Comparison of ENCODE assay signal across 8 cellular contexts in the genomic region with DNA sequence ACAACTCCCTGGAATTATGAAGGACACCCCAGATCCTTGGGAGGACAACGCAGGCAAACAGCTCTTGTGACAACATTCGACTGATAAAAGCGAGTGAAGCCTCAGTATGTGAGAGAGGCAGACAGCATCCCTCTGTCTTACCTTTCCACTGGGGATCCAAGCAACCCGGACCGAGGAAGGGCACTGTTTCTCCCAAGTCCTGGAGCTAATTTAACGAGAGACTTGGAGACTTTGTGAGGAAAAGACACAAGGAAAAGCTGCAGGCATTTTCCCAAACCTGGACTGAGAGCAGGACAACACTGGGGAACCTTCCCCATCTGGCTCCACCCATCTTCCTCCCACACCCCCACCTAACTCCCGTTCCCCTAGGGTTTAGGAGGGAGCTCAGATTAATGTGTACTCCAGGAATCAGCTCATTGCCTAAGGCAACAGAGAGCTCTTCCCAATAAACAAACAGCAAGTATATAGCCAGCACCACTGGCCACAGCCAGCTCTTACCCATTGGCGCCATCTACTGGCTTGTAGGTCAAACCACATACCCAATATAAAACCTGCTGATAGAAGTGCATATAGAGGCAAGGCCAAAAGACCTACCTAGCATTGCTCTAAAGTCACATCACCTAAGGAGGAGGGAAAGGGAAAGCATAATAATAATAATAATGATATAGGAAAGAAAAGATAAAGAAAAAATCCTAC.
DNase-seq lines count a peak whose midpoint lies in the region; ATAC-seq and TF ChIP-seq lines count a peak whose summit lies in the region.
"Not testable (repeated sequence)": the region's sequence is repeated elsewhere in the genome, so short reads cannot be mapped to it uniquely, and the experiment has no call there.

No MANE protein-coding gene starts in this region.

- H3K27ac Mint-ChIP-seq in CD8-positive, alpha-beta T cell; WTC11: not testable (repeated sequence)

- not testable (repeated sequence) for H3K4me3 ChIP-seq in CD8-positive, alpha-beta T cell (ENCODE audit: low read depth, low read length); kidney epithelial cell (ENCODE audit: low read depth, low read length)

- POLR2A ChIA-PET in CD8-positive, alpha-beta T cell (lab: Charles Lee); WTC11 (lab: Charles Lee): not testable (repeated sequence)

- H3K4me1 ChIP-seq in CD8-positive, alpha-beta T cell (ENCODE audit: insufficient read depth, low read length), result not testable (repeated sequence)

- CTCF ChIA-PET in CD8-positive, alpha-beta T cell (lab: Charles Lee), result not testable (repeated sequence)
- CTCF ChIA-PET in WTC11 (lab: Charles Lee), result interaction anchor here (0.6 to 0.8 kb wide), 8 partner anchors 31 to 391 kb away, joined by 3 to 12 read pairs (median 3); partner anchors contain the start of genes NEK5 and TMEM272

- intact Hi-C loops in CD8-positive, alpha-beta T cell (cut with DNase I, micrococcal nuclease), result not testable (repeated sequence)

- not testable (repeated sequence) for H3K9me3 ChIP-seq in CD8-positive, alpha-beta T cell (ENCODE audit: low read length)

- peak; percentile 74 for ATAC-seq in CD8-positive, alpha-beta T cell
- ATAC-seq in GM19395 (IDR thresholded peaks at IDR 0.05; ENCODE audit: unreplicated experiment), result peak; percentile 85
- peak; percentile 80 for ATAC-seq in HG03432 (IDR thresholded peaks at IDR 0.05; ENCODE audit: unreplicated experiment)
- peak; percentile 100 for ATAC-seq in WTC11

- TF ChIP-seq CTCF in CD8-positive, alpha-beta T cell (IDR thresholded peaks at IDR 0.05), result peak; percentile 66
- peak; percentile 55 for TF ChIP-seq CTCF in WTC11 (IDR thresholded peaks at IDR 0.05)
- TF ChIP-seq CTCF in kidney epithelial cell (IDR thresholded peaks at IDR 0.05; ENCODE audit: insufficient read depth, low read length, poor library complexity, severe bottlenecking), result peak; percentile 47

- H3K36me3 Mint-ChIP-seq in CD8-positive, alpha-beta T cell; WTC11: not testable (repeated sequence)

- H3K27me3 ChIP-seq in CD8-positive, alpha-beta T cell (ENCODE audit: insufficient read depth, low read length); kidney epithelial cell (ENCODE audit: control insufficient read depth, insufficient read depth, low read length): not testable (repeated sequence)

- not testable (repeated sequence) for H3K4me1 Mint-ChIP-seq in CD8-positive, alpha-beta T cell (ENCODE audit: low read depth); WTC11

- not testable (repeated sequence) for H3K9me3 Mint-ChIP-seq in CD8-positive, alpha-beta T cell; WTC11

- H3K27me3 Mint-ChIP-seq in CD8-positive, alpha-beta T cell (ENCODE audit: low read depth); WTC11 (ENCODE audit: low read depth): not testable (repeated sequence)

- DNase-seq in CD8-positive, alpha-beta T cell, result peak in 6 of 7 experiments; percentile 4 to 55 (median 29)
- DNase-seq in NCI-H345 treated with DMSO at 0.1 percent for 48 hours (lab: John Stamatoyannopoulos, UW; ENCODE audit: unreplicated experiment), result peak; percentile 45
- peak; percentile 43 for DNase-seq in WTC11 (ENCODE audit: low spot score)
- peak; percentile 38 for DNase-seq in central memory CD4-positive, alpha-beta T cell
- peak; percentile 23 for DNase-seq in kidney epithelial cell (ENCODE audit: low read depth)
- DNase-seq in stimulated activated CD4-positive, alpha-beta T cell treated with anti-CD3 and anti-CD28 coated beads, Interleukin-15, amount 100 ng/mL, for 24 hours, result peak; percentile 37

- not testable (repeated sequence) for H3K27ac ChIP-seq in CD8-positive, alpha-beta T cell (ENCODE audit: low read depth, low read length)

- H3K4me3 Mint-ChIP-seq in CD8-positive, alpha-beta T cell; WTC11: not testable (repeated sequence)

- not testable (repeated sequence) for H3K36me3 ChIP-seq in CD8-positive, alpha-beta T cell (ENCODE audit: insufficient read depth, low read length); kidney epithelial cell (ENCODE audit: control insufficient read depth, insufficient read depth, low read length)
